Comparison of ENCODE assay signal across 2 cellular contexts in the genomic region with DNA sequence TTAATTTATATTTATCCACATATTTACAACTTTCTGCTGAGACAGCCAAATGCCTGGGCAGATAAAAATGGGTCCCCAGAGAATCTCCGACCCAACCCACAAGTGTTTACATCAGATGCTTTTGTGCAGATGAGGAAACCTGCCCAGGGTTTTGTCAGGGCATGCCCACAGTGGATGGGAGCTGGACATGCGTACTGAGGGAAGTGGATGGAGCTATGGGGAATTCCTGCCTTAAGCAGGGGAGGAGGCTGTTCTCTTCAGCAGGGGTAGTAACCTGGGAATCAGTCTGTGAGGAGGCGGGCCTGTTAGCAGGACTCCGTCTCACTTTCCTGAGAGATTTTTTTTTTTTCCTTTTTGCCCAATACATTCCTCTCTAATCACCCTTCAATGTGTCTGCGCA.
TF ChIP-seq lines count a peak whose summit lies in the region.

No MANE protein-coding gene starts in this region.

TF ChIP-seq in HepG2, 621 proteins besides CTCF, POLR2A, EP300 and RAD21:
- TF ChIP-seq TP53 (CRISPR knock-in tag; conservative IDR thresholded peaks at IDR 0.05): peak; percentile 96
- TF ChIP-seq CREB3 (CRISPR knock-in tag; IDR thresholded peaks at IDR 0.05): no peak
TF ChIP-seq in HepG2: peak in this region for 1.

TF ChIP-seq in H1, 55 proteins besides CTCF, POLR2A, EP300 and RAD21:
- no peak for TF ChIP-seq PHF8 (conservative IDR thresholded peaks at IDR 0.05; ENCODE audit: low read depth, low read length)
- no peak for TF ChIP-seq CHD2 (IDR thresholded peaks at IDR 0.05; ENCODE audit: low read length)
- TF ChIP-seq ATF3 (IDR thresholded peaks at IDR 0.05; ENCODE audit: insufficient read depth, low read depth, low read length): no peak
- no peak for TF ChIP-seq MAFK (IDR thresholded peaks at IDR 0.05; ENCODE audit: low read depth, low read length)
- no peak for TF ChIP-seq SRF (IDR thresholded peaks at IDR 0.05; ENCODE audit: low read depth, low read length)
- TF ChIP-seq CHD1 (IDR thresholded peaks at IDR 0.05; ENCODE audit: low read depth, low read length): no peak
- TF ChIP-seq SIN3A (conservative IDR thresholded peaks at IDR 0.05 in 1 of 2, IDR thresholded peaks at IDR 0.05 in 1 of 2; ENCODE audit: low read depth in 1 of 2, low read length in 2 of 2): no peak
- no peak for TF ChIP-seq RFX5 (IDR thresholded peaks at IDR 0.05; ENCODE audit: borderline replicate concordance, low read depth, low read length)
- no peak for TF ChIP-seq CEBPB (IDR thresholded peaks at IDR 0.05; ENCODE audit: low read depth, low read length)
- no peak for TF ChIP-seq CBX5 (IDR thresholded peaks at IDR 0.05; ENCODE audit: low read depth, low read length)
- TF ChIP-seq RNF2 (IDR thresholded peaks at IDR 0.05; ENCODE audit: borderline replicate concordance, low read depth, low read length, missing control alignments, poor library complexity, severe bottlenecking): no peak
- TF ChIP-seq EZH2 (IDR thresholded peaks at IDR 0.05; ENCODE audit: low read depth, low read length, severe bottlenecking): no peak
- TF ChIP-seq ASH2L (IDR thresholded peaks at IDR 0.05; ENCODE audit: low read length): no peak
- TF ChIP-seq, protein P1, sequence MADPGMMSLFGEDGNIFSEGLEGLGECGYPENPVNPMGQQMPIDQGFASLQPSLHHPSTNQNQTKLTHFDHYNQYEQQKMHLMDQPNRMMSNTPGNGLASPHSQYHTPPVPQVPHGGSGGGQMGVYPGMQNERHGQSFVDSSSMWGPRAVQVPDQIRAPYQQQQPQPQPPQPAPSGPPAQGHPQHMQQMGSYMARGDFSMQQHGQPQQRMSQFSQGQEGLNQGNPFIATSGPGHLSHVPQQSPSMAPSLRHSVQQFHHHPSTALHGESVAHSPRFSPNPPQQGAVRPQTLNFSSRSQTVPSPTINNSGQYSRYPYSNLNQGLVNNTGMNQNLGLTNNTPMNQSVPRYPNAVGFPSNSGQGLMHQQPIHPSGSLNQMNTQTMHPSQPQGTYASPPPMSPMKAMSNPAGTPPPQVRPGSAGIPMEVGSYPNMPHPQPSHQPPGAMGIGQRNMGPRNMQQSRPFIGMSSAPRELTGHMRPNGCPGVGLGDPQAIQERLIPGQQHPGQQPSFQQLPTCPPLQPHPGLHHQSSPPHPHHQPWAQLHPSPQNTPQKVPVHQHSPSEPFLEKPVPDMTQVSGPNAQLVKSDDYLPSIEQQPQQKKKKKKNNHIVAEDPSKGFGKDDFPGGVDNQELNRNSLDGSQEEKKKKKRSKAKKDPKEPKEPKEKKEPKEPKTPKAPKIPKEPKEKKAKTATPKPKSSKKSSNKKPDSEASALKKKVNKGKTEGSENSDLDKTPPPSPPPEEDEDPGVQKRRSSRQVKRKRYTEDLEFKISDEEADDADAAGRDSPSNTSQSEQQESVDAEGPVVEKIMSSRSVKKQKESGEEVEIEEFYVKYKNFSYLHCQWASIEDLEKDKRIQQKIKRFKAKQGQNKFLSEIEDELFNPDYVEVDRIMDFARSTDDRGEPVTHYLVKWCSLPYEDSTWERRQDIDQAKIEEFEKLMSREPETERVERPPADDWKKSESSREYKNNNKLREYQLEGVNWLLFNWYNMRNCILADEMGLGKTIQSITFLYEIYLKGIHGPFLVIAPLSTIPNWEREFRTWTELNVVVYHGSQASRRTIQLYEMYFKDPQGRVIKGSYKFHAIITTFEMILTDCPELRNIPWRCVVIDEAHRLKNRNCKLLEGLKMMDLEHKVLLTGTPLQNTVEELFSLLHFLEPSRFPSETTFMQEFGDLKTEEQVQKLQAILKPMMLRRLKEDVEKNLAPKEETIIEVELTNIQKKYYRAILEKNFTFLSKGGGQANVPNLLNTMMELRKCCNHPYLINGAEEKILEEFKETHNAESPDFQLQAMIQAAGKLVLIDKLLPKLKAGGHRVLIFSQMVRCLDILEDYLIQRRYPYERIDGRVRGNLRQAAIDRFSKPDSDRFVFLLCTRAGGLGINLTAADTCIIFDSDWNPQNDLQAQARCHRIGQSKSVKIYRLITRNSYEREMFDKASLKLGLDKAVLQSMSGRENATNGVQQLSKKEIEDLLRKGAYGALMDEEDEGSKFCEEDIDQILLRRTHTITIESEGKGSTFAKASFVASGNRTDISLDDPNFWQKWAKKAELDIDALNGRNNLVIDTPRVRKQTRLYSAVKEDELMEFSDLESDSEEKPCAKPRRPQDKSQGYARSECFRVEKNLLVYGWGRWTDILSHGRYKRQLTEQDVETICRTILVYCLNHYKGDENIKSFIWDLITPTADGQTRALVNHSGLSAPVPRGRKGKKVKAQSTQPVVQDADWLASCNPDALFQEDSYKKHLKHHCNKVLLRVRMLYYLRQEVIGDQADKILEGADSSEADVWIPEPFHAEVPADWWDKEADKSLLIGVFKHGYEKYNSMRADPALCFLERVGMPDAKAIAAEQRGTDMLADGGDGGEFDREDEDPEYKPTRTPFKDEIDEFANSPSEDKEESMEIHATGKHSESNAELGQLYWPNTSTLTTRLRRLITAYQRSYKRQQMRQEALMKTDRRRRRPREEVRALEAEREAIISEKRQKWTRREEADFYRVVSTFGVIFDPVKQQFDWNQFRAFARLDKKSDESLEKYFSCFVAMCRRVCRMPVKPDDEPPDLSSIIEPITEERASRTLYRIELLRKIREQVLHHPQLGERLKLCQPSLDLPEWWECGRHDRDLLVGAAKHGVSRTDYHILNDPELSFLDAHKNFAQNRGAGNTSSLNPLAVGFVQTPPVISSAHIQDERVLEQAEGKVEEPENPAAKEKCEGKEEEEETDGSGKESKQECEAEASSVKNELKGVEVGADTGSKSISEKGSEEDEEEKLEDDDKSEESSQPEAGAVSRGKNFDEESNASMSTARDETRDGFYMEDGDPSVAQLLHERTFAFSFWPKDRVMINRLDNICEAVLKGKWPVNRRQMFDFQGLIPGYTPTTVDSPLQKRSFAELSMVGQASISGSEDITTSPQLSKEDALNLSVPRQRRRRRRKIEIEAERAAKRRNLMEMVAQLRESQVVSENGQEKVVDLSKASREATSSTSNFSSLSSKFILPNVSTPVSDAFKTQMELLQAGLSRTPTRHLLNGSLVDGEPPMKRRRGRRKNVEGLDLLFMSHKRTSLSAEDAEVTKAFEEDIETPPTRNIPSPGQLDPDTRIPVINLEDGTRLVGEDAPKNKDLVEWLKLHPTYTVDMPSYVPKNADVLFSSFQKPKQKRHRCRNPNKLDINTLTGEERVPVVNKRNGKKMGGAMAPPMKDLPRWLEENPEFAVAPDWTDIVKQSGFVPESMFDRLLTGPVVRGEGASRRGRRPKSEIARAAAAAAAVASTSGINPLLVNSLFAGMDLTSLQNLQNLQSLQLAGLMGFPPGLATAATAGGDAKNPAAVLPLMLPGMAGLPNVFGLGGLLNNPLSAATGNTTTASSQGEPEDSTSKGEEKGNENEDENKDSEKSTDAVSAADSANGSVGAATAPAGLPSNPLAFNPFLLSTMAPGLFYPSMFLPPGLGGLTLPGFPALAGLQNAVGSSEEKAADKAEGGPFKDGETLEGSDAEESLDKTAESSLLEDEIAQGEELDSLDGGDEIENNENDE (IDR thresholded peaks at IDR 0.05; ENCODE audit: insufficient replicate concordance, low read length): no peak
- TF ChIP-seq POU5F1 (IDR thresholded peaks at IDR 0.05; ENCODE audit: low read depth, low read length): no peak
- no peak for TF ChIP-seq BCL11A (IDR thresholded peaks at IDR 0.05; ENCODE audit: low read depth in 2 of 2, low read length in 2 of 2)
